In genomic region chr6:109165392-109165964, GRCh38 we compare ENCODE assay signal across 8 cellular contexts.
DNase-seq lines count a peak whose midpoint lies in the region; FAIRE-seq and TF ChIP-seq lines count a peak whose summit lies in the region.

No MANE protein-coding gene starts in this region.

- H3K36me3 Mint-ChIP-seq in progenitor cell of endocrine pancreas (ENCODE audit: insufficient read depth), result no peaks in the 10 kb centered on the region

- no peak for FAIRE-seq in frontal cortex (lab: Jason Lieb, UNC)

- H3K27me3 Mint-ChIP-seq in progenitor cell of endocrine pancreas, result no peaks in the 10 kb centered on the region

- no peaks in the 10 kb centered on the region for H3K9me3 ChIP-seq in PC-9 (ENCODE audit: insufficient read depth, low read depth)

- no peaks in the 10 kb centered on the region for H4K20me1 ChIP-seq in PC-9 (ENCODE audit: insufficient read depth)

- H3K4me3 ChIP-seq in PC-9, result no peak overlapping the region

- TF ChIP-seq CTCF in PC-9 (conservative IDR thresholded peaks at IDR 0.05) (no peak), progenitor cell of endocrine pancreas (IDR thresholded peaks at IDR 0.05; ENCODE audit: unreplicated experiment) (no peak)

- H3K4me3 Mint-ChIP-seq in progenitor cell of endocrine pancreas (ENCODE audit: low read depth), result no peak overlapping the region

- CTCF ChIA-PET in HEK293T (lab: Yijun Ruan, JAX), result no interaction called here
- CTCF ChIA-PET in PC-9 (lab: Charles Lee), result no interaction called here

- H3K9me2 ChIP-seq in PC-9 (ENCODE audit: insufficient read depth), result no peaks in the 10 kb centered on the region

- peaks cover 6% of the 10 kb centered on the region; the same call in 1 of the 2 replicates for H3F3A ChIP-seq in PC-9 (ENCODE audit: insufficient read depth, low read depth)

- intact Hi-C loops in PC-9 (cut with micrococcal nuclease; ENCODE audit: unreplicated experiment), result no loop called here

- H3K4me2 ChIP-seq in PC-9, result no peak overlapping the region

- no peaks in the 10 kb centered on the region for H3K79me2 ChIP-seq in PC-9 (ENCODE audit: low read depth)

- peak overlapping the region; percentile 19 for H3K27ac Mint-ChIP-seq in progenitor cell of endocrine pancreas

- no peaks in the 10 kb centered on the region for H3K9me3 Mint-ChIP-seq in progenitor cell of endocrine pancreas (ENCODE audit: low read depth)

- POLR2A ChIA-PET in HEK293T (lab: Yijun Ruan, JAX), result no interaction called here
- POLR2A ChIA-PET in PC-9 (lab: Charles Lee; ENCODE audit: unreplicated experiment), result no interaction called here

- H3K4me1 Mint-ChIP-seq in progenitor cell of endocrine pancreas (ENCODE audit: low read depth), result peaks cover 18% of the 10 kb centered on the region

- no TSS peak for BruUV-seq in PC-9 (replicated peaks; lab: Mats Ljungman, UMichigan)

- no peaks in the 10 kb centered on the region for H3K36me3 ChIP-seq in PC-9 (ENCODE audit: low read depth)

- no peaks in the 10 kb centered on the region for H3K27me3 ChIP-seq in PC-9 (ENCODE audit: insufficient read depth, low read depth)

- H3K4me1 ChIP-seq in PC-9 (replicated peaks; ENCODE audit: insufficient read depth), result peaks cover 18% of the 10 kb centered on the region

- no peak overlapping the region for H2AFZ ChIP-seq in PC-9

- H3K27ac ChIP-seq in PC-9, result no peak overlapping the region

- DNase-seq in HEK293T (ENCODE audit: extremely low spot score) (peak; percentile 10), PC-9 (peak; percentile 6 to 56), fibroblast of the conjunctiva (ENCODE audit: low read depth) (peak; percentile 39), progenitor cell of endocrine pancreas (ENCODE audit: low spot score, unreplicated experiment) (no peak), NOMO-1 (lab: John Stamatoyannopoulos, UW; ENCODE audit: unreplicated experiment in 2 of 2) (no peak), activated T-cell treated with anti-CD3 and anti-CD28 coated beads for 4 hours (no peak), frontal cortex (ENCODE audit: low spot score in 2 of 2) (no peak)
- no peak for DNase-seq in stimulated activated CD4-positive, alpha-beta T cell treated with anti-CD3 and anti-CD28 coated beads, Interleukin-4, amount 100 ng/mL, for 24 hours

TF ChIP-seq in HEK293T, 16 proteins besides CTCF, POLR2A, EP300 and RAD21:
- TF ChIP-seq NFRKB (IDR thresholded peaks at IDR 0.05) (no peak), L3MBTL2 (conservative IDR thresholded peaks at IDR 0.05) (no peak), SP1 (IDR thresholded peaks at IDR 0.05) (no peak), FOXK2 (IDR thresholded peaks at IDR 0.05) (no peak), TARDBP (IDR thresholded peaks at IDR 0.05) (no peak), ELF4 (IDR thresholded peaks at IDR 0.05) (no peak), CTBP1 (IDR thresholded peaks at IDR 0.05; ENCODE audit: borderline replicate concordance) (no peak), HDGF (IDR thresholded peaks at IDR 0.05; ENCODE audit: borderline replicate concordance) (no peak), FOXM1 (IDR thresholded peaks at IDR 0.05; ENCODE audit: borderline replicate concordance) (no peak), ARNT (IDR thresholded peaks at IDR 0.05) (no peak), LEF1 (IDR thresholded peaks at IDR 0.05; ENCODE audit: borderline replicate concordance) (no peak), SUZ12 (IDR thresholded peaks at IDR 0.05) (no peak), ZNF384 (IDR thresholded peaks at IDR 0.05) (no peak), PKNOX1 (IDR thresholded peaks at IDR 0.05) (no peak), FOXA1 (IDR thresholded peaks at IDR 0.05) (no peak)

Comparison
In these comparisons a context has a peak if more than half of its experiments do, and no peak if none do; other contexts are left out.
1. DNase-seq: peak in HEK293T (single experiment), PC-9 (2 of 2) and fibroblast of the conjunctiva (single experiment); none in progenitor cell of endocrine pancreas (single experiment), NOMO-1 (0 of 2), activated T-cell treated with anti-CD3 and anti-CD28 coated beads for 4 hours (single experiment), frontal cortex (0 of 2) and stimulated activated CD4-positive, alpha-beta T cell treated with anti-CD3 and anti-CD28 coated beads, Interleukin-4, amount 100 ng/mL, for 24 hours (single experiment).